ENCODE assay signal across 8 cellular contexts in the genomic region with DNA sequence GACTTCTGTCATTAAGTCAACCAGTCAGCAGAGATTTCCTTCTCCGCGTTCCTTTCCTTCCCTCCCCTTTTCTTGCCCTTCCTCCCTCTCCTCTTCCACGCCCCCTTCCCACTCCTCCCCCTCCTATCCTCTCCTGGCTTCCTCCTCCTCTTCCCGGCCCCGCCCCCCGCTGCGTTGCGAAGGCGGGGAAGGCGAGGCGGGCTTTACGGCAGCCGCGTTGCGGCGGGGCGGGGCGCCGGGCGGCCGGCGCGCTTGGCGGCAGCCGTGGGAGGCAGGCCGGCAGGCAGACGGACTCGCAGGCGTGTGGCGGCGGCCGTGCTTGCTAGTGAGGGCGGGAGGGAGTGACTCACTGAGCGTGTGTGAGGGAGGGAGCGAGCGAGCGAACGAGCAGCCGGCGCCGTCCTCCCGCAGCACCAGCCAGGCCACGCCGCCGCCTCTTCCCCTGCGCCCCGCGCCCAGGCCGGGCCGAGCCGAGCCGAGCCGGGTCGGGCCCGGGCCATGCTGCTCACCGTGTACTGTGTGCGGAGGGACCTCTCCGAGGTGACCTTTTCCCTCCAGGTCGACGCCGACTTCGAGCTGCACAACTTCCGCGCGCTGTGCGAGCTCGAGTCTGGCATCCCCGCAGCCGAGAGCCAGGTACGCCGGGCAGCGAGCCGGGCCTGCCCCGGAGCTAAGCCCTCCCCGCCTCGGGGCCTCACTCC. TPM values are rescaled to one million over a fixed set of nuclear protein-coding genes. Genes with fewer than 3 reads are reported as not detected.
DNase-seq lines count a peak whose midpoint lies in the region; ATAC-seq and TF ChIP-seq lines count a peak whose summit lies in the region.

A gene (plus strand): TSS at position 286 of the 701 bp plus-strand sequence. CDS start 213 bp downstream, at position 499.

- H3K9ac ChIP-seq in H9 (ENCODE audit: extremely low read depth, insufficient read length, low read length) (peak within 1 kb of the TSS; percentile 74), MM.1S (ENCODE audit: low read length) (peak within 1 kb of the TSS; percentile 84), neural cell (ENCODE audit: low read length) (peak within 1 kb of the TSS; percentile 81)

- no peaks in the 10 kb centered on the region for H3K79me1 ChIP-seq in H9 (ENCODE audit: insufficient read depth, low read depth, low read length, poor library complexity, severe bottlenecking)

- H2AK5ac ChIP-seq in H9 (ENCODE audit: insufficient read length, low read length): no peak within 1 kb of the TSS

- H3K79me2 ChIP-seq in H9 (ENCODE audit: insufficient read depth, low read length) (peaks cover 32% of the 10 kb centered on the region; the same call in 1 of the 2 replicates), MM.1S (ENCODE audit: low read length) (peaks cover 49% of the 10 kb centered on the region), neural cell (replicated peaks; ENCODE audit: insufficient read depth, low read length) (peaks cover 30% of the 10 kb centered on the region)

- peak; percentile 95 for ATAC-seq in stimulated activated naive CD8-positive, alpha-beta T cell treated with anti-CD3 and anti-CD28 coated beads, Interleukin-15, amount 100 ng/mL, for 72 hours

- no peak within 1 kb of the TSS for H2BK15ac ChIP-seq in H9 (ENCODE audit: low read depth, low read length)

- H3K23ac ChIP-seq in H9 (ENCODE audit: insufficient read length, low read depth, low read length): no peak within 1 kb of the TSS

- H3K4me1 Mint-ChIP-seq in H9: peaks cover 19 to 23% of the 10 kb centered on the region in 2 experiments
- H3K4me1 Mint-ChIP-seq in stimulated activated naive CD8-positive, alpha-beta T cell treated with anti-CD3 and anti-CD28 coated beads, Interleukin-15, amount 100 ng/mL, for 72 hours: peaks cover 48% of the 10 kb centered on the region

- H3K4me2 ChIP-seq in H9 (ENCODE audit: insufficient read depth, insufficient read length, low read length) (peak within 1 kb of the TSS; percentile 83), MM.1S (ENCODE audit: low read depth, low read length) (peak within 1 kb of the TSS; percentile 76), neural cell (ENCODE audit: low read length) (peak within 1 kb of the TSS; percentile 90)

- H2BK5ac ChIP-seq in H9 (ENCODE audit: insufficient read length, low read length): no peak within 1 kb of the TSS

- peaks cover 4% of the 10 kb centered on the region for H3K4me1 ChIP-seq in H9 (ENCODE audit: insufficient read depth, low read length)
- peaks cover 7% of the 10 kb centered on the region; the same call in 1 of the 2 replicates for H3K4me1 ChIP-seq in MM.1S (ENCODE audit: low read length)

- no peak within 1 kb of the TSS for H4K91ac ChIP-seq in H9 (ENCODE audit: insufficient read length, low read depth, low read length)

- peaks cover 0 to 3% (median 2%) of the 10 kb centered on the region in 3 experiments; a peak in 4 of 7 replicates for H3K36me3 Mint-ChIP-seq in H9 (ENCODE audit: insufficient read depth in 1 of 3, low read depth in 3 of 3)

- no peaks in the 10 kb centered on the region for H3K27me3 Mint-ChIP-seq in H9 (ENCODE audit: low read depth)
- H3K27me3 Mint-ChIP-seq in stimulated activated naive CD8-positive, alpha-beta T cell treated with anti-CD3 and anti-CD28 coated beads, Interleukin-15, amount 100 ng/mL, for 72 hours: no peaks in the 10 kb centered on the region

- no peak within 1 kb of the TSS for H3K56ac ChIP-seq in H9 (ENCODE audit: insufficient read length, low read depth, low read length)

- peak within 1 kb of the TSS; percentile 13 for H3K18ac ChIP-seq in H9 (ENCODE audit: insufficient read length, low read depth, low read length)

- peak within 1 kb of the TSS; percentile 86 for H3K14ac ChIP-seq in H9 (ENCODE audit: insufficient read depth, low read length)

- H4K20me1 ChIP-seq in H9 (ENCODE audit: control insufficient read depth, insufficient read depth, insufficient read length) (no peaks in the 10 kb centered on the region), MM.1S (ENCODE audit: insufficient read depth, low read length) (peaks cover 2% of the 10 kb centered on the region; the same call in 1 of the 2 replicates), neural cell (ENCODE audit: insufficient read depth) (no peaks in the 10 kb centered on the region)

- H3K27me3 ChIP-seq in H9 (ENCODE audit: insufficient read depth, low read length) (no peaks in the 10 kb centered on the region), MM.1S (replicated peaks; ENCODE audit: insufficient read depth, low read length) (no peaks in the 10 kb centered on the region), neural cell (ENCODE audit: insufficient read depth, low read depth, low read length) (no peaks in the 10 kb centered on the region)

- H2BK12ac ChIP-seq in H9 (ENCODE audit: insufficient read length, low read depth, low read length): no peak within 1 kb of the TSS

- no peaks in the 10 kb centered on the region for H3K9me2 ChIP-seq in MM.1S (replicated peaks; ENCODE audit: insufficient read depth, low read length)
- no peaks in the 10 kb centered on the region for H3K9me2 ChIP-seq in neural cell (ENCODE audit: insufficient read depth, low read length)

- H3K27ac ChIP-seq in H9 (ENCODE audit: insufficient read length, low read depth, low read length): no peak within 1 kb of the TSS
- H3K27ac ChIP-seq in MM.1S (ENCODE audit: low read length): peak within 1 kb of the TSS; percentile 75
- H3K27ac ChIP-seq in neural cell (ENCODE audit: low read length): peak within 1 kb of the TSS; percentile 74

- no peak within 1 kb of the TSS for H3T11ph ChIP-seq in H9 (ENCODE audit: low read length)

- no peak within 1 kb of the TSS for H2BK20ac ChIP-seq in H9 (ENCODE audit: low read depth, low read length, poor library complexity, severe bottlenecking)

- DNase-seq in EL (peak; percentile 100), H9 (peak; percentile 98), MM.1S (peak; percentile 92), SIG-M5 (lab: John Stamatoyannopoulos, UW) (peak; percentile 61), activated gamma-delta T cell (lab: John Stamatoyannopoulos, UW) (peak; percentile 95), fibroblast of villous mesenchyme (ENCODE audit: low read depth) (peak; percentile 98)
- DNase-seq in stimulated activated naive CD8-positive, alpha-beta T cell treated with anti-CD3 and anti-CD28 coated beads, Interleukin-15, amount 100 ng/mL, for 72 hours: peak; percentile 93 to 94

- peaks cover 6% of the 10 kb centered on the region for H3K23me2 ChIP-seq in H9 (ENCODE audit: insufficient read length, low read depth, low read length, poor library complexity, severe bottlenecking)

- WGBS in H9 (ENCODE audit: extremely low coverage, insufficient read length, low lambda C conversion rate): no CpG with 5 or more reads among the region's 76 CpGs

- peak; percentile 64 for TF ChIP-seq EP300 in neural cell (conservative IDR thresholded peaks at IDR 0.05; ENCODE audit: poor library complexity, severe bottlenecking)

- no peak within 1 kb of the TSS for H3K4ac ChIP-seq in H9 (ENCODE audit: low read depth, low read length)

- H3K9me3 ChIP-seq in H9 (ENCODE audit: control insufficient read depth, low read depth, low read length): no peaks in the 10 kb centered on the region
- no peaks in the 10 kb centered on the region for H3K9me3 ChIP-seq in MM.1S (replicated peaks; ENCODE audit: insufficient read depth, low read length)
- no peaks in the 10 kb centered on the region for H3K9me3 ChIP-seq in neural cell (ENCODE audit: low read length)

- no peaks in the 10 kb centered on the region for H3K9me3 Mint-ChIP-seq in H9
- H3K9me3 Mint-ChIP-seq in stimulated activated naive CD8-positive, alpha-beta T cell treated with anti-CD3 and anti-CD28 coated beads, Interleukin-15, amount 100 ng/mL, for 72 hours: no peaks in the 10 kb centered on the region

- H3K27ac Mint-ChIP-seq in H9: peak within 1 kb of the TSS; percentile 74 to 82 (median 80)
- H3K27ac Mint-ChIP-seq in stimulated activated naive CD8-positive, alpha-beta T cell treated with anti-CD3 and anti-CD28 coated beads, Interleukin-15, amount 100 ng/mL, for 72 hours: peak within 1 kb of the TSS; percentile 96

- H3K4me3 ChIP-seq in MM.1S (ENCODE audit: low read length) (peak within 1 kb of the TSS; percentile 88), fibroblast of villous mesenchyme (ENCODE audit: low read depth, low read length) (peak within 1 kb of the TSS; percentile 99), neural cell (ENCODE audit: low read length) (peak within 1 kb of the TSS; percentile 99)

- H2AFZ ChIP-seq in H9 (ENCODE audit: low read length) (peak within 1 kb of the TSS; percentile 79), MM.1S (ENCODE audit: low read length) (peak within 1 kb of the TSS; percentile 54), neural cell (ENCODE audit: low read depth, low read length) (peak within 1 kb of the TSS; percentile 65)

- H3F3A ChIP-seq in MM.1S (ENCODE audit: insufficient read depth, low read length): peaks cover 24% of the 10 kb centered on the region
- no peaks in the 10 kb centered on the region for H3F3A ChIP-seq in neural cell (ENCODE audit: insufficient read depth, low read length, poor library complexity, severe bottlenecking)

- TF ChIP-seq CTCF in H9 (conservative IDR thresholded peaks at IDR 0.05) (no peak), MM.1S (IDR thresholded peaks at IDR 0.05; ENCODE audit: low read length) (no peak), fibroblast of villous mesenchyme (IDR thresholded peaks at IDR 0.05; ENCODE audit: insufficient read depth, low read depth, low read length) (no peak), neural cell (IDR thresholded peaks at IDR 0.05; ENCODE audit: poor library complexity, severe bottlenecking) (no peak)

- no peak within 1 kb of the TSS for H4K5ac ChIP-seq in H9 (ENCODE audit: insufficient read length, low read depth, low read length)

- H3K36me3 ChIP-seq in MM.1S (replicated peaks; ENCODE audit: insufficient read depth, low read length) (no peaks in the 10 kb centered on the region), neural cell (ENCODE audit: insufficient read depth, low read length) (no peaks in the 10 kb centered on the region)

- no peak within 1 kb of the TSS for H4K8ac ChIP-seq in H9 (replicated peaks; ENCODE audit: insufficient read length, low read depth, low read length)

- no peak within 1 kb of the TSS for H2BK120ac ChIP-seq in H9 (ENCODE audit: low read depth, low read length, poor library complexity, severe bottlenecking)

- H3K4me3 Mint-ChIP-seq in H9: peak within 1 kb of the TSS; percentile 88 to 98
- peak within 1 kb of the TSS; percentile 90 to 94 for H3K4me3 Mint-ChIP-seq in stimulated activated naive CD8-positive, alpha-beta T cell treated with anti-CD3 and anti-CD28 coated beads, Interleukin-15, amount 100 ng/mL, for 72 hours

- TF ChIP-seq RAD21 in neural cell (conservative IDR thresholded peaks at IDR 0.05): peak; percentile 45

TF ChIP-seq in neural cell, 6 proteins besides CTCF, POLR2A, EP300 and RAD21 (continues in another document):
- TF ChIP-seq EZH2 (IDR thresholded peaks at IDR 0.05; ENCODE audit: borderline replicate concordance, insufficient read depth, low read length, poor library complexity, severe bottlenecking) (no peak), MXI1 (conservative IDR thresholded peaks at IDR 0.05; ENCODE audit: poor library complexity, severe bottlenecking) (peak; percentile 95), SMC3 (conservative IDR thresholded peaks at IDR 0.05; ENCODE audit: poor library complexity) (peak; percentile 42), TAF1 (IDR thresholded peaks at IDR 0.05; ENCODE audit: low read depth) (peak; percentile 28)

RNA-seq across cellular contexts. Expression of the gene that starts here (rescaled TPM):
- total RNA-seq in H9 (2021) (45.0 and 51.0 TPM in 2 replicates), fibroblast of villous mesenchyme (15.5 and 21.3 TPM in 2 replicates)
- polyA plus RNA-seq in neural cell: 3.8 and 4.9 TPM in 2 replicates
- 16.8 and 24.4 TPM in 2 replicates for polyA minus RNA-seq in neural cell
